25 cellular contexts compared by ENCODE assay signal in the genomic region with DNA sequence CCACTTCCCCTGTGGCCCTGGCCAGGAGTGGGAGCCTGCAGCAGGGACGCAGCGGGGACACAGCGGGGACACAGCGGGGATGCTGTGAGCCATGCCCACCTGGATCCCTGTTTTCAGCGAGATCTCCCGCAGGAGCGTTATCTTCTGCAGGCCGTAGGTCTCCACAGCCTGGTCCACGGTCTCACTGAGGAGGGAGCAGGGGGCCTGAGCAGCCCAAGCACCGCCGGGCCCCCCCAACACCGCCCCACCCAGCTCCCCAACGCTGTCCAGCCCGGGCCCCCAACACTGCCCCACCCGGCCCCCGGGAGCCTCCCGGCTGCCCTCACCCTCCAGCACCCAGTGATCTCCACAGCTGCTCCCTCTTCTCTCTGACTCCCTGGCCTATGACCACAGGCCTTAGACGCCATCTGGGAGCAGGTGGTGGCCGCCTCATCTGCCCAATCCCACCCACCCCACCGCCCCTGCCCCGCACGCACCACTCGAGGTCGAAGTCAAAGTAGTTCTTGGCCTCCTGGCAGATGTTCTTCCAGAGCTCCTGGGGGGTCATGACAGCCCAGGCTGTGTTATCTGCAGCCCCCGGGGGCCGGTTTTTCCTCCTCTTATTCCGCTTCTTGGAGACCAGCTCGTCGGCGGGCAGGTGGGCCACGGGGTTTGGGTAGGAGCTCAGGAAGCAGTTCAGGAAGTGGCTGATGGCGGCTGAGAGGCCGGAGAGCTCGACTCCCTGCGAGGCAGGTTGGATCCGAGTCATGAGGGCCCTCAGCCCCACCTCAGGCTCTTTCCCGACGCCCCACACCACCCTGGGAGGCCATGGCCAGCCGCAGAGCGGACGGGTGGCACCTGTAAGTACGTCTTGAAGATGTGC. TPM values are rescaled to one million over a fixed set of nuclear protein-coding genes. Genes with fewer than 3 reads are reported as not detected.
DNase-seq lines count a peak whose midpoint lies in the region; ATAC-seq, FAIRE-seq and TF ChIP-seq lines count a peak whose summit lies in the region.
"Had no signal": no experiment of that assay in that cellular context is flagged by ENCODE, and none has a peak within 500 bp of the region (broad histone marks: within the 10 kb centered on the region; RNA-seq: fewer than 3 reads in every experiment).

No MANE protein-coding gene starts in this region.

- peaks cover 5% of the 10 kb centered on the region for H3K36me3 ChIP-seq in H7 (replicated peaks; ENCODE audit: control insufficient read depth, insufficient read depth, low read length)
- peaks cover 10 to 22% of the 10 kb centered on the region in 2 donors for H3K36me3 ChIP-seq in kidney (ENCODE audit: control insufficient read depth in 1 of 2, insufficient read depth in 2 of 2, low read length in 2 of 2)
- H3K36me3 ChIP-seq in stomach: peaks cover 90 to 100% (median 98%) of the 10 kb centered on the region in 4 donors

- H3K4me3 Mint-ChIP-seq in activated T-cell treated with anti-CD3 and anti-CD28 coated beads, Interleukin-2, amount 50 U/mL, for 4 hours: no peak overlapping the region
- H3K4me3 Mint-ChIP-seq: CD8-positive, alpha-beta T cell; nephron had no signal

- H3K4me1 ChIP-seq in kidney (ENCODE audit: control insufficient read depth in 1 of 2, insufficient read depth in 1 of 2, low read depth in 1 of 2, low read length in 2 of 2) (no peaks in the 10 kb centered on the region), stomach (peaks cover 0 to 7% (median 2%) of the 10 kb centered on the region in 4 donors)

- no peak for ATAC-seq in activated T-cell treated with anti-CD3 and anti-CD28 coated beads, Interleukin-2, amount 50 U/mL, for 4 hours
- ATAC-seq in HG03135 (IDR thresholded peaks at IDR 0.05; ENCODE audit: unreplicated experiment): no peak
- ATAC-seq: CD8-positive, alpha-beta T cell had no signal

- intact Hi-C loops in kidney (cut with DNase I): no loop called here
- intact Hi-C loops in stomach (cut with DNase I; ENCODE audit: low total_unique reads): no loop called here

- no peaks in the 10 kb centered on the region for H3K27me3 ChIP-seq in H7 (ENCODE audit: control insufficient read depth, insufficient read depth, low read length)
- H3K27me3 ChIP-seq in stomach: no peaks in the 10 kb centered on the region

- H3K9me3 ChIP-seq in kidney (ENCODE audit: control insufficient read depth in 1 of 2, low read length in 2 of 2) (no peaks in the 10 kb centered on the region), stomach (no peaks in the 10 kb centered on the region)

- H3K4me1 Mint-ChIP-seq in activated T-cell treated with anti-CD3 and anti-CD28 coated beads, Interleukin-2, amount 50 U/mL, for 4 hours (ENCODE audit: low read depth): no peaks in the 10 kb centered on the region
- H3K4me1 Mint-ChIP-seq: nephron had no signal

- H3K27ac ChIP-seq in kidney (ENCODE audit: low read depth in 2 of 2, low read length in 2 of 2) (no peak overlapping the region), stomach (no peak overlapping the region)

- TF ChIP-seq EP300 in stomach (IDR thresholded peaks at IDR 0.05): no peak

- no peak for FAIRE-seq in kidney (lab: Jason Lieb, UNC)
- FAIRE-seq: H1, keratinocyte, urothelium cell line had no signal

- H3K9me3 Mint-ChIP-seq in activated T-cell treated with anti-CD3 and anti-CD28 coated beads, Interleukin-2, amount 50 U/mL, for 4 hours: no peaks in the 10 kb centered on the region
- H3K9me3 Mint-ChIP-seq: CD8-positive, alpha-beta T cell; effector memory CD8-positive, alpha-beta T cell; nephron had no signal

- no peaks in the 10 kb centered on the region for H3K27me3 Mint-ChIP-seq in activated T-cell treated with anti-CD3 and anti-CD28 coated beads, Interleukin-2, amount 50 U/mL, for 4 hours (ENCODE audit: low read depth)
- H3K27me3 Mint-ChIP-seq: effector memory CD8-positive, alpha-beta T cell had no signal

- peaks cover 10% of the 10 kb centered on the region for H3K36me3 Mint-ChIP-seq in activated T-cell treated with anti-CD3 and anti-CD28 coated beads, Interleukin-2, amount 50 U/mL, for 4 hours (ENCODE audit: insufficient read depth)

- TF ChIP-seq POLR2A in stomach (IDR thresholded peaks at IDR 0.05): no peak

- H3K4me3 ChIP-seq in H7 (ENCODE audit: insufficient read depth, low read depth, low read length) (no peak overlapping the region), kidney (ENCODE audit: low read length in 2 of 2) (no peak overlapping the region), stomach (no peak overlapping the region)

- TF ChIP-seq CTCF in kidney (IDR thresholded peaks at IDR 0.05; ENCODE audit: borderline replicate concordance, extremely low read depth, insufficient read depth): no peak
- no peak for TF ChIP-seq CTCF in stomach (IDR thresholded peaks at IDR 0.05)

- no peak overlapping the region for H3K9ac ChIP-seq in kidney (ENCODE audit: low read length in 2 of 2)

- 89 to 92% (median 90%) methylated on average over 27 to 42 of the region's 42 CpGs for WGBS in stomach, 5 donors

- DNase-seq in activated T-cell treated with anti-CD3 and anti-CD28 coated beads, Interleukin-2, amount 50 U/mL, for 48 hours: peak; percentile 16 to 17
- DNase-seq in activated T-cell treated with anti-CD3 and anti-CD28 coated beads, Interleukin-2, amount 50 U/mL, for 4 hours: no peak
- peak; percentile 57 for DNase-seq in H7
- peak; percentile 71 for DNase-seq in kidney
- peak; percentile 25 for DNase-seq in stomach
- DNase-seq in cerebellum (ENCODE audit: low spot score): no peak
- no peak for DNase-seq in Ammon's horn (ENCODE audit: low spot score)
- DNase-seq: activated CD4-positive, alpha-beta T cell treated with anti-CD3 and anti-CD28 coated beads, Interleukin-2, amount 50 U/mL, for 1 hour; amygdala; central memory CD4-positive, alpha-beta T cell; mesenchymal stem cell; MM.1S; NCI-H1694; NCI-H446; NK-92 treated with Interleukin-12 subunit alpha and Interleukin-12 subunit beta, amount 100 ng/mL, for 24 hours; stimulated activated CD4-positive, alpha-beta T cell treated with anti-CD3 and anti-CD28 coated beads, Interleukin-12 subunit alpha, Interleukin-12 subunit beta, amount 100 ng/mL, for 4 hours; SW 1271 had no signal

RNA-seq across cellular contexts. Expression of a gene that starts 17.0 kb away (rescaled TPM):
- 100 to 1,000 TPM; 245 to 297 (median 279) TPM for total RNA-seq in activated T-cell treated with anti-CD3 and anti-CD28 coated beads, Interleukin-2, amount 50 U/mL, for 4 hours
- total RNA-seq in H7 (2014; rRNA removed; shearing (Covaris generic)): 131 and 148 TPM in 2 replicates
- total RNA-seq in kidney (93.1 TPM), stomach (100 to 1,000 TPM in 2 of 5 donors, 10 to 100 TPM in 3; 45.2 to 417 (median 58.0) TPM), cerebellum (30.2 TPM)
- polyA plus RNA-seq in kidney (ENCODE audit: insufficient read depth, low read depth, low replicate concordance) (49.5 TPM), stomach (10 to 100 TPM; 17.6 to 40.1 (median 30.4) TPM)

RNA-seq across cellular contexts. Expression of a gene that starts 54.8 kb away (rescaled TPM):
- under 1 TPM in 1 of 3 donors, not detected in 2; 0.16 TPM for total RNA-seq in activated T-cell treated with anti-CD3 and anti-CD28 coated beads, Interleukin-2, amount 50 U/mL, for 4 hours
- 2.5 and 3.7 TPM in 2 replicates for total RNA-seq in H7 (2014; rRNA removed; shearing (Covaris generic))
- total RNA-seq in kidney: 1.0 TPM
- 0.11 TPM for polyA plus RNA-seq in kidney (ENCODE audit: insufficient read depth, low read depth, low replicate concordance)
- 1 to 10 TPM in 1 of 5 donors, not detected in 4; 1.7 TPM for total RNA-seq in stomach
- polyA plus RNA-seq in stomach: under 1 TPM in 2 of 3 donors, not detected in 1; 0.12 to 0.48 TPM
- 1.2 TPM for total RNA-seq in cerebellum
- total RNA-seq: RPMI7951 had no signal
- polyA plus RNA-seq: keratinocyte had no signal

Comparison
In these comparisons a context has a peak if more than half of its experiments do, and no peak if none do; other contexts are left out.
1. DNase-seq: peak in activated T-cell treated with anti-CD3 and anti-CD28 coated beads, Interleukin-2, amount 50 U/mL, for 48 hours (2 of 2), H7 (single experiment), kidney (single experiment) and stomach (single experiment); none in activated T-cell treated with anti-CD3 and anti-CD28 coated beads, Interleukin-2, amount 50 U/mL, for 4 hours (single experiment), cerebellum (single experiment) and Ammon's horn (single experiment).